11 cellular contexts compared by ENCODE assay signal in genomic region chr3:9884555-9885165, GRCh38. TPM values are rescaled to one million over a fixed set of nuclear protein-coding genes. Genes with fewer than 3 reads are reported as not detected.
A peak's percentile ranks its signal among the peaks of the same experiment; 100 is the strongest.
DNase-seq lines count a peak whose midpoint lies in the region; ATAC-seq and TF ChIP-seq lines count a peak whose summit lies in the region.
"Had no signal": no experiment of that assay in that cellular context is flagged by ENCODE, and none has a peak within 500 bp of the region (broad histone marks: within the 10 kb centered on the region; RNA-seq: fewer than 3 reads in every experiment).

No MANE protein-coding gene starts in this region.

- H3K4me1 ChIP-seq in Peyer's patch (peaks cover 0 to 17% (median 0%) of the 10 kb centered on the region in 4 donors), skeletal muscle satellite cell (ENCODE audit: control insufficient read depth, insufficient read depth, low read length) (peaks cover 22% of the 10 kb centered on the region)

- H3K27me3 ChIP-seq in Peyer's patch (no peaks in the 10 kb centered on the region), skeletal muscle satellite cell (ENCODE audit: control insufficient read depth, insufficient read depth, low read length) (no peaks in the 10 kb centered on the region)

- no peaks in the 10 kb centered on the region for H3K9me3 ChIP-seq in Peyer's patch
- no peaks in the 10 kb centered on the region for H3K9me3 ChIP-seq in skeletal muscle satellite cell (replicated peaks; ENCODE audit: low read length)

- TF ChIP-seq POLR2A in Peyer's patch (IDR thresholded peaks at IDR 0.05) = peak in 1 of 2 donors; percentile 58

- H3K4me2 ChIP-seq in skeletal muscle satellite cell (ENCODE audit: low read length) = peak overlapping the region; percentile 71

- H3K27ac ChIP-seq in Peyer's patch = peak overlapping the region in 3 of 4 donors; percentile 63 to 84 (median 79)

- DNase-seq in GM04503 (ENCODE audit: low read depth) (peak; percentile 68), Peyer's patch (peak in 1 of 3 donors; percentile 77), fibroblast of pulmonary artery (ENCODE audit: low read depth) (peak; percentile 77), NCI-H1092 (lab: John Stamatoyannopoulos, UW) (no peak)
- DNase-seq in activated CD4-positive, alpha-beta T cell treated with anti-CD3 and anti-CD28 coated beads for 1 hour = no peak
- DNase-seq: activated CD4-positive, CD25-positive, alpha-beta regulatory T cell; NCI-H524 treated with DMSO at 0.1 percent for 48 hours; nucleus accumbens had no signal

- TF ChIP-seq CTCF in Peyer's patch (IDR thresholded peaks at IDR 0.05) = peak in 3 of 6 experiments; percentile 13 to 42 (median 33)
- no peak for TF ChIP-seq CTCF in fibroblast of pulmonary artery (IDR thresholded peaks at IDR 0.05; ENCODE audit: low read length, missing control alignments)

- H3K4me3 ChIP-seq in Peyer's patch (no peak overlapping the region), fibroblast of pulmonary artery (replicated peaks; ENCODE audit: low read depth, low read length) (no peak overlapping the region), skeletal muscle satellite cell (ENCODE audit: low read length) (peak overlapping the region; percentile 20)

- peak overlapping the region; percentile 68 for H3K9ac ChIP-seq in skeletal muscle satellite cell (ENCODE audit: low read depth, low read length)

- ATAC-seq in GM18868 (IDR thresholded peaks at IDR 0.05; ENCODE audit: unreplicated experiment) (no peak), HG03439 (IDR thresholded peaks at IDR 0.05; ENCODE audit: unreplicated experiment) (no peak)

- H3K36me3 ChIP-seq in Peyer's patch (no peaks in the 10 kb centered on the region), skeletal muscle satellite cell (ENCODE audit: insufficient read depth, low read length) (no peaks in the 10 kb centered on the region)

RNA-seq across cellular contexts. Expression of gene CIDEC, which starts 4.6 kb away (rescaled TPM):
- total RNA-seq in Peyer's patch = 100 to 1,000 TPM in 3 of 4 donors, 10 to 100 TPM in 1; 27.2 to 510 (median 253) TPM
- 7.1 and 11.1 TPM in 2 replicates for total RNA-seq in skeletal muscle satellite cell (2012; rRNA removed)

RNA-seq across cellular contexts. Expression of gene JAGN1, which starts 5.8 kb away (rescaled TPM):
- 10 to 100 TPM; 23.9 to 46.5 (median 41.9) TPM for total RNA-seq in Peyer's patch
- total RNA-seq in skeletal muscle satellite cell (2012; rRNA removed) = 44.4 and 46.1 TPM in 2 replicates

RNA-seq across cellular contexts. Expression of gene IL17RE, which starts 18.0 kb away (rescaled TPM):
- total RNA-seq in Peyer's patch = 100 to 1,000 TPM in 2 of 4 donors, 10 to 100 TPM in 2; 11.6 to 160 (median 109) TPM
- 2.8 and 4.4 TPM in 2 replicates for total RNA-seq in skeletal muscle satellite cell (2012; rRNA removed)

RNA-seq across cellular contexts. Expression of gene IL17RC, which starts 32.2 kb away (rescaled TPM):
- total RNA-seq in Peyer's patch = 100 to 1,000 TPM in 3 of 4 donors, 10 to 100 TPM in 1; 22.3 to 125 (median 123) TPM
- 121 and 264 TPM in 2 replicates for total RNA-seq in skeletal muscle satellite cell (2012; rRNA removed)

RNA-seq across cellular contexts. Expression of gene RPUSD3, which starts 40.9 kb away (rescaled TPM):
- 10 to 100 TPM; 29.7 to 43.1 (median 38.5) TPM for total RNA-seq in Peyer's patch
- 28.8 and 33.2 TPM in 2 replicates for total RNA-seq in skeletal muscle satellite cell (2012; rRNA removed)

Comparison
In these comparisons a context has a peak if more than half of its experiments do, and no peak if none do; other contexts are left out.
1. DNase-seq: peak in GM04503 (single experiment) and fibroblast of pulmonary artery (single experiment); none in NCI-H1092 (single experiment) and activated CD4-positive, alpha-beta T cell treated with anti-CD3 and anti-CD28 coated beads for 1 hour (single experiment).